Comparison of ENCODE assay signal across 26 cellular contexts in genomic region chr2:41936751-41937463, GRCh38.
DNase-seq lines count a peak whose midpoint lies in the region; ATAC-seq and TF ChIP-seq lines count a peak whose summit lies in the region.
"Had no signal": no experiment of that assay in that cellular context is flagged by ENCODE, and none has a peak within 500 bp of the region (broad histone marks: within the 10 kb centered on the region; RNA-seq: fewer than 3 reads in every experiment).

No MANE protein-coding gene starts in this region.

- H3K79me1 ChIP-seq in mesenchymal stem cell (replicated peaks; ENCODE audit: low read length, poor library complexity, severe bottlenecking) = no peaks in the 10 kb centered on the region

- WGBS in mesenchymal stem cell = 93% methylated on average over 6 of the region's 7 CpGs
- 79 to 84% (median 80%) methylated on average over 7 of the region's 7 CpGs for WGBS in psoas muscle, 3 donors

- no peak overlapping the region for H3K4me2 ChIP-seq in mesenchymal stem cell (ENCODE audit: low read length, poor library complexity, severe bottlenecking)

- no peak for TF ChIP-seq CTCF in psoas muscle (IDR thresholded peaks at IDR 0.05)

- H3K18ac ChIP-seq in mesenchymal stem cell (ENCODE audit: low read depth in 1 of 2, low read length in 2 of 2) = peak overlapping the region; percentile 1 to 92

- no peak overlapping the region for H2BK5ac ChIP-seq in mesenchymal stem cell (ENCODE audit: low read depth, low read length, poor library complexity, severe bottlenecking)

- H3K27ac ChIP-seq in mesenchymal stem cell (ENCODE audit: low read length, poor library complexity, severe bottlenecking) (no peak overlapping the region), psoas muscle (peak overlapping the region; percentile 21)
- H3K27ac ChIP-seq: thyroid gland had no signal

- in situ Hi-C loops in HAP-1 (cut with MboI; ENCODE audit: low sequenced_read_pairs) = no loop called here

- no peak overlapping the region for H2BK15ac ChIP-seq in mesenchymal stem cell (ENCODE audit: low read depth, poor library complexity, severe bottlenecking)

- no peak overlapping the region for H3K4me3 Mint-ChIP-seq in T-helper 17 cell
- no peak overlapping the region for H3K4me3 Mint-ChIP-seq in activated T-helper 2 cell treated with anti-CD3 and anti-CD28 coated beads, Interferon-gamma antibody, Interleukin-2, Interleukin-4, amounts not matched to agents 10 μg/mL and 5 μg/mL and 100 μg/mL, durations not matched to agents 14 hours and 24 hours and 36 hours (ENCODE audit: low read depth)
- H3K4me3 Mint-ChIP-seq: activated CD4-positive, alpha-beta T cell treated with anti-CD3 and anti-CD28 coated beads for 36 hours; activated naive CD4-positive, alpha-beta T cell treated with anti-CD3 and anti-CD28 coated beads, Interleukin-2, amount 50 U/mL, for 24 hours; CD4-positive, alpha-beta memory T cell; natural killer cell treated with Interleukin-12 subunit alpha and Interleukin-12 subunit beta and Interleukin-15 and Interleukin-18, amount 100 ng/mL, for 72 hours had no signal

- H3K9ac ChIP-seq in mesenchymal stem cell (ENCODE audit: low read length) = peak overlapping the region; percentile 22

- H2BK12ac ChIP-seq in mesenchymal stem cell (ENCODE audit: low read length in 2 of 2) = peak overlapping the region; percentile 22 to 76

- H2BK120ac ChIP-seq in mesenchymal stem cell (ENCODE audit: low read depth, low read length) = no peak overlapping the region

- intact Hi-C loops in psoas muscle (cut with DNase I) = no loop called here
- intact Hi-C loops in activated T-helper 2 cell treated with anti-CD3 and anti-CD28 coated beads, Interferon-gamma antibody, Interleukin-2, Interleukin-4, amounts not matched to agents 10 μg/mL and 5 μg/mL and 100 μg/mL, durations not matched to agents 14 hours and 24 hours and 36 hours (cut with micrococcal nuclease) = no loop called here

- H3K4me1 Mint-ChIP-seq in T-helper 17 cell = peaks cover 9% of the 10 kb centered on the region
- H3K4me1 Mint-ChIP-seq in activated T-helper 2 cell treated with anti-CD3 and anti-CD28 coated beads, Interferon-gamma antibody, Interleukin-2, Interleukin-4, amounts not matched to agents 10 μg/mL and 5 μg/mL and 100 μg/mL, durations not matched to agents 14 hours and 24 hours and 36 hours (ENCODE audit: low read depth) = no peaks in the 10 kb centered on the region
- H3K4me1 Mint-ChIP-seq: activated CD4-positive, alpha-beta T cell treated with anti-CD3 and anti-CD28 coated beads for 36 hours; activated naive CD4-positive, alpha-beta T cell treated with anti-CD3 and anti-CD28 coated beads, Interleukin-2, amount 50 U/mL, for 24 hours had no signal

- H3K27me3 Mint-ChIP-seq in T-helper 17 cell = peaks cover 20% of the 10 kb centered on the region
- H3K27me3 Mint-ChIP-seq in activated T-helper 2 cell treated with anti-CD3 and anti-CD28 coated beads, Interferon-gamma antibody, Interleukin-2, Interleukin-4, amounts not matched to agents 10 μg/mL and 5 μg/mL and 100 μg/mL, durations not matched to agents 14 hours and 24 hours and 36 hours (ENCODE audit: low read depth) = peaks cover 7% of the 10 kb centered on the region

- H3K9me3 Mint-ChIP-seq in activated T-helper 2 cell treated with anti-CD3 and anti-CD28 coated beads, Interferon-gamma antibody, Interleukin-2, Interleukin-4, amounts not matched to agents 10 μg/mL and 5 μg/mL and 100 μg/mL, durations not matched to agents 14 hours and 24 hours and 36 hours = no peaks in the 10 kb centered on the region
- H3K9me3 Mint-ChIP-seq: activated naive CD4-positive, alpha-beta T cell treated with anti-CD3 and anti-CD28 coated beads, Interleukin-2, amount 50 U/mL, for 24 hours; CD4-positive, alpha-beta memory T cell; natural killer cell treated with Interleukin-12 subunit alpha and Interleukin-12 subunit beta and Interleukin-15 and Interleukin-18, amount 100 ng/mL, for 72 hours had no signal

- peak; percentile 51 to 72 for DNase-seq in HAP-1 (ENCODE audit: low spot score in 2 of 2)
- DNase-seq in T-helper 17 cell = no peak
- DNase-seq in mesenchymal stem cell = no peak
- DNase-seq in psoas muscle = no peak
- no peak for DNase-seq in NCI-H2081 (lab: John Stamatoyannopoulos, UW)
- DNase-seq in stimulated activated CD4-positive, alpha-beta T cell treated with anti-CD3 and anti-CD28 coated beads, Interleukin-12 subunit alpha, Interleukin-12 subunit beta, amount 100 ng/mL, for 4 hours = no peak
- no peak for DNase-seq in activated T-helper 2 cell treated with anti-CD3 and anti-CD28 coated beads, Interferon-gamma antibody, Interleukin-2, Interleukin-4, amounts not matched to agents 10 μg/mL and 5 μg/mL and 100 μg/mL, durations not matched to agents 14 hours and 24 hours and 36 hours (ENCODE audit: low spot score)
- DNase-seq: activated CD4-positive, alpha-beta T cell treated with anti-CD3 and anti-CD28 coated beads for 36 hours; CD4-positive, alpha-beta memory T cell; DMS53; effector CD4-positive, alpha-beta T cell; erythroblast; midbrain; NCI-H1092 treated with DMSO at 0.1 percent for 48 hours; NCI-H1930; NCI-H345; OCI-M1; stimulated activated CD4-positive, alpha-beta T cell treated with anti-CD3 and anti-CD28 coated beads, Interleukin-4, amount 100 ng/mL, for 1 hour; stimulated activated naive CD4-positive, alpha-beta T cell treated with Interleukin-2 at 50 U/mL for 16 hours; thyroid gland had no signal

- H3K36me3 ChIP-seq in HAP-1 (replicated peaks) (no peaks in the 10 kb centered on the region), mesenchymal stem cell (ENCODE audit: control insufficient read depth in 1 of 2, insufficient read depth in 2 of 2, low read depth in 1 of 2, low read length in 2 of 2) (no peaks in the 10 kb centered on the region), psoas muscle (ENCODE audit: insufficient read depth in 1 of 2, low read depth in 1 of 2) (no peaks in the 10 kb centered on the region)
- H3K36me3 ChIP-seq: thyroid gland had no signal

- H3K4me3 ChIP-seq in HAP-1 (no peak overlapping the region), mesenchymal stem cell (ENCODE audit: insufficient read depth in 1 of 2, low read depth in 1 of 2, low read length in 2 of 2) (no peak overlapping the region), psoas muscle (no peak overlapping the region)
- H3K4me3 ChIP-seq: thyroid gland had no signal

- ATAC-seq in T-helper 17 cell = no peak
- no peak for ATAC-seq in psoas muscle
- no peak for ATAC-seq in HG03159 (IDR thresholded peaks at IDR 0.05; ENCODE audit: unreplicated experiment)
- ATAC-seq: activated CD4-positive, alpha-beta T cell treated with anti-CD3 and anti-CD28 coated beads for 36 hours; HCT116; HepG2; natural killer cell treated with Interleukin-12 subunit alpha and Interleukin-12 subunit beta and Interleukin-15 and Interleukin-18, amount 100 ng/mL, for 72 hours; Right ventricle myocardium inferior had no signal

- H2AK5ac ChIP-seq in mesenchymal stem cell (ENCODE audit: low read length, severe bottlenecking) = peak overlapping the region; percentile 21

- H3K9me3 ChIP-seq in HAP-1 = no peaks in the 10 kb centered on the region
- no peaks in the 10 kb centered on the region for H3K9me3 ChIP-seq in T-helper 17 cell (ENCODE audit: control insufficient read depth, low read length, poor library complexity, severe bottlenecking)
- H3K9me3 ChIP-seq in mesenchymal stem cell (ENCODE audit: control insufficient read depth, low read length) = no peaks in the 10 kb centered on the region
- H3K9me3 ChIP-seq in psoas muscle = no peaks in the 10 kb centered on the region
- H3K9me3 ChIP-seq: thyroid gland had no signal

- H2AFZ ChIP-seq in mesenchymal stem cell (ENCODE audit: low read depth, low read length) = no peak overlapping the region

- H3K23ac ChIP-seq in mesenchymal stem cell (ENCODE audit: low read length in 2 of 2) = no peak overlapping the region

- H4K8ac ChIP-seq in mesenchymal stem cell (ENCODE audit: low read length) = no peak overlapping the region

- peak overlapping the region; percentile 35 for H3K27ac Mint-ChIP-seq in T-helper 17 cell
- H3K27ac Mint-ChIP-seq in activated T-helper 2 cell treated with anti-CD3 and anti-CD28 coated beads, Interferon-gamma antibody, Interleukin-2, Interleukin-4, amounts not matched to agents 10 μg/mL and 5 μg/mL and 100 μg/mL, durations not matched to agents 14 hours and 24 hours and 36 hours = no peak overlapping the region
- H3K27ac Mint-ChIP-seq: activated CD4-positive, alpha-beta T cell treated with anti-CD3 and anti-CD28 coated beads for 36 hours; activated naive CD4-positive, alpha-beta T cell treated with anti-CD3 and anti-CD28 coated beads, Interleukin-2, amount 50 U/mL, for 24 hours; CD4-positive, alpha-beta memory T cell; natural killer cell treated with Interleukin-12 subunit alpha and Interleukin-12 subunit beta and Interleukin-15 and Interleukin-18, amount 100 ng/mL, for 72 hours had no signal

- H3K4me1 ChIP-seq in HAP-1 (peaks cover 19% of the 10 kb centered on the region), mesenchymal stem cell (ENCODE audit: control insufficient read depth, insufficient read depth, low read depth, low read length) (peaks cover 30% of the 10 kb centered on the region), psoas muscle (peaks cover 19% of the 10 kb centered on the region)

- H3K36me3 Mint-ChIP-seq in T-helper 17 cell (ENCODE audit: low read depth) = peaks cover 2% of the 10 kb centered on the region
- no peaks in the 10 kb centered on the region for H3K36me3 Mint-ChIP-seq in activated T-helper 2 cell treated with anti-CD3 and anti-CD28 coated beads, Interferon-gamma antibody, Interleukin-2, Interleukin-4, amounts not matched to agents 10 μg/mL and 5 μg/mL and 100 μg/mL, durations not matched to agents 14 hours and 24 hours and 36 hours (ENCODE audit: low read depth)
- H3K36me3 Mint-ChIP-seq: activated naive CD4-positive, alpha-beta T cell treated with anti-CD3 and anti-CD28 coated beads, Interleukin-2, amount 50 U/mL, for 24 hours; CD4-positive, alpha-beta memory T cell; natural killer cell treated with Interleukin-12 subunit alpha and Interleukin-12 subunit beta and Interleukin-15 and Interleukin-18, amount 100 ng/mL, for 72 hours had no signal

- H3K27me3 ChIP-seq in HAP-1 (ENCODE audit: low read depth) (peaks cover 43% of the 10 kb centered on the region), mesenchymal stem cell (ENCODE audit: control insufficient read depth in 1 of 2, insufficient read depth in 1 of 2, low read length in 2 of 2) (peaks cover 0 to 5% of the 10 kb centered on the region in 2 experiments), psoas muscle (ENCODE audit: insufficient read depth in 3 of 3, low read length in 2 of 3) (no peaks in the 10 kb centered on the region)
- H3K27me3 ChIP-seq: thyroid gland had no signal

- peak overlapping the region in 1 of 2 experiments; percentile 86 for H3K14ac ChIP-seq in mesenchymal stem cell (ENCODE audit: low read length in 2 of 2)

- H4K91ac ChIP-seq in mesenchymal stem cell (ENCODE audit: low read length) = peak overlapping the region; percentile 36

- peak overlapping the region in 1 of 2 experiments; percentile 71 for H3K4ac ChIP-seq in mesenchymal stem cell (ENCODE audit: low read depth in 1 of 2, low read length in 2 of 2)

Comparison
In these comparisons a context has a peak if more than half of its experiments do, and no peak if none do; other contexts are left out.
1. DNase-seq: peak in HAP-1 (2 of 2); none in T-helper 17 cell (0 of 3), mesenchymal stem cell (single experiment), psoas muscle (0 of 2), NCI-H2081 (0 of 2), stimulated activated CD4-positive, alpha-beta T cell treated with anti-CD3 and anti-CD28 coated beads, Interleukin-12 subunit alpha, Interleukin-12 subunit beta, amount 100 ng/mL, for 4 hours (single experiment) and activated T-helper 2 cell treated with anti-CD3 and anti-CD28 coated beads, Interferon-gamma antibody, Interleukin-2, Interleukin-4, amounts not matched to agents 10 μg/mL and 5 μg/mL and 100 μg/mL, durations not matched to agents 14 hours and 24 hours and 36 hours (single experiment).